7 cellular contexts compared by ENCODE assay signal in the genomic region with DNA sequence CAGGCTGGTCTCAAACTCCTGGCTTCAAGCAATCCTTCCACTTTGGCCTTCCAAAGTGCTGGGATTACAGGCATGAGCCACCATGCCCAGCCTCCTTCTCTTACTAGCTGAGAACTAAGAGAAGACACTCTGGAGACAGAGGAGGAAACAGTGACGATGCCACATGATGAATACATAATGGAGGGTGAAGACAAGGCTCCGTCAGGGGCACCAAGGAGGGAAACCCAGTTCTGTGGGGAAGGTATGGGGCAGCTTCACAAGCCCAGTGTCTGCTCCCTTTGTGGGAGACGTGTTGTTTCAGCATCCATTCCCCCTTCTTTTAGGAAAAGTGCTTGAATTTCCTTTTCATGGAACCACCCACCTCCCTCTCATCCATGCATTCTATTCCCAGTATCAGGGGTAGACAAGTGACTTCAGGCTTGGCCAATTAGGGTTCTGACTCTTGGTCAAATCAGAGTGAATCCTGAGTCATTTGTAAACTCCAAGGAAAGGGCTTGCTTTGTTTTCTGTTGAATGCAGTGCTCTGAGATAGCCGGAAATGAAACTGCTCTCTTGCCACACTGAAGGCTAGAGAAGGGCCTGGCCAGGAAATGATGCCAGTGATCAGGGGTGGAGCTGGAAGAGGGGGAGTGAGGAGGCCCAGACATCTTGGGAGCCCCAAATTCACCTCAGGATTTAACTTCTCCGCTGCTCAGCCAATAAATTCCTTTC. TPM values are rescaled to one million over a fixed set of nuclear protein-coding genes. Genes with fewer than 3 reads are reported as not detected.
DNase-seq lines count a peak whose midpoint lies in the region; ATAC-seq and TF ChIP-seq lines count a peak whose summit lies in the region.

No MANE protein-coding gene starts in this region.

- H3K4me1 ChIP-seq in Peyer's patch: peaks cover 0 to 8% (median 3%) of the 10 kb centered on the region in 4 donors

- intact Hi-C loops in left ventricle myocardium superior (cut with micrococcal nuclease): no loop called here

- H3K4me1 Mint-ChIP-seq in activated naive CD4-positive, alpha-beta T cell treated with anti-CD3 and anti-CD28 coated beads, Interleukin-2, amount 50 U/mL, for 24 hours: peaks cover 49% of the 10 kb centered on the region

- H3K4me3 ChIP-seq in Peyer's patch: no peak overlapping the region

- H3K27ac Mint-ChIP-seq in activated naive CD4-positive, alpha-beta T cell treated with anti-CD3 and anti-CD28 coated beads, Interleukin-2, amount 50 U/mL, for 24 hours: peak overlapping the region; percentile 90

- H3K9me3 ChIP-seq in Peyer's patch: no peaks in the 10 kb centered on the region

- no peaks in the 10 kb centered on the region for H3K36me3 ChIP-seq in Peyer's patch

- ATAC-seq in GM18858 (IDR thresholded peaks at IDR 0.05; ENCODE audit: unreplicated experiment) (peak; percentile 81), HG02885 (IDR thresholded peaks at IDR 0.05; ENCODE audit: poor library complexity, unreplicated experiment) (peak; percentile 85), left ventricle myocardium superior (peak; percentile 52)

- TF ChIP-seq POLR2A in Peyer's patch (IDR thresholded peaks at IDR 0.05): no peak

- H3K4me3 Mint-ChIP-seq in activated naive CD4-positive, alpha-beta T cell treated with anti-CD3 and anti-CD28 coated beads, Interleukin-2, amount 50 U/mL, for 24 hours: peak overlapping the region; percentile 54

- peak in 2 of 3 donors; percentile 77 to 79 for DNase-seq in Peyer's patch
- DNase-seq in left ventricle myocardium superior: no peak
- DNase-seq in stimulated activated CD8-positive, alpha-beta memory T cell treated with anti-CD3 and anti-CD28 coated beads, Interleukin-15, amount 100 ng/mL, for 48 hours (ENCODE audit: low read depth in 2 of 2): peak; percentile 43 to 57
- DNase-seq in OCI-M2 (lab: John Stamatoyannopoulos, UW; ENCODE audit: unreplicated experiment): no peak

- H3K36me3 Mint-ChIP-seq in activated naive CD4-positive, alpha-beta T cell treated with anti-CD3 and anti-CD28 coated beads, Interleukin-2, amount 50 U/mL, for 24 hours: no peaks in the 10 kb centered on the region

- no peak for TF ChIP-seq CTCF in Peyer's patch (IDR thresholded peaks at IDR 0.05)

- H3K27ac ChIP-seq in Peyer's patch: peak overlapping the region; percentile 59 to 82 (median 72)

- H3K27me3 Mint-ChIP-seq in activated naive CD4-positive, alpha-beta T cell treated with anti-CD3 and anti-CD28 coated beads, Interleukin-2, amount 50 U/mL, for 24 hours: no peaks in the 10 kb centered on the region

- H3K9me3 Mint-ChIP-seq in activated naive CD4-positive, alpha-beta T cell treated with anti-CD3 and anti-CD28 coated beads, Interleukin-2, amount 50 U/mL, for 24 hours: no peaks in the 10 kb centered on the region

- no peaks in the 10 kb centered on the region for H3K27me3 ChIP-seq in Peyer's patch

RNA-seq across cellular contexts. Expression of a gene that starts 23.7 kb away (rescaled TPM):
- 10 to 100 TPM; 25.6 to 81.4 (median 67.1) TPM for total RNA-seq in Peyer's patch
- total RNA-seq in left ventricle myocardium superior: 71.2 TPM

RNA-seq across cellular contexts. Expression of a gene that starts 24.0 kb away (rescaled TPM):
- total RNA-seq in Peyer's patch (100 to 1,000 TPM; 131 to 189 (median 154) TPM), left ventricle myocardium superior (63.1 TPM)

RNA-seq across cellular contexts. Expression of a gene that starts 33.4 kb away (rescaled TPM):
- total RNA-seq in Peyer's patch (100 to 1,000 TPM in 3 of 4 donors, 10 to 100 TPM in 1; 78.4 to 120 (median 112) TPM), left ventricle myocardium superior (214 TPM)

Comparison
In these comparisons a context has a peak if more than half of its experiments do, and no peak if none do; other contexts are left out.
1. DNase-seq: peak in Peyer's patch (2 of 3) and stimulated activated CD8-positive, alpha-beta memory T cell treated with anti-CD3 and anti-CD28 coated beads, Interleukin-15, amount 100 ng/mL, for 48 hours (2 of 2); none in left ventricle myocardium superior (single experiment) and OCI-M2 (single experiment).
2. Peak in every context shown above with its lines, with median percentiles within 50 percentile points of each other: ATAC-seq.